ENCODE assay signal across 8 cellular contexts in the genomic region with DNA sequence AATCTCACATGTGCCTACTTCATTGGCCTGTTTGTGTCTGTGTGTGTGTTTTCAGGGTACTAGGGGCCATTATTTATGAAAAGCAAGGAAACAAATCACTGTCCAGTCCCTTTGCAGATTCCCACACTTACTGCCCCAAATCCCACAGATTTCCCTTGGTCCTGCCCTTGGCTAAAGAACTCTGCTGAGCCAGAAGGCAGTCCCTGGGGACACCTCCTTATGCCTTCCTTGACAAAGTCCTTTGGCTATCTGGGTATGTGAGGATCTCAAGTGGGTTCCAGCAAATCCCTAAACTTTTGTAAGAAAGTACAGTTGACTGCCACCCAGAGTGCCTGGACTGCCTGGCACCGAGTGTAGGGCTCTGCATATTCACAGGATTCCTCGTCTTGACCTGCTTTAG.
DNase-seq lines count a peak whose midpoint lies in the region; ATAC-seq and TF ChIP-seq lines count a peak whose summit lies in the region.

No MANE protein-coding gene starts in this region.

- H3K36me3 ChIP-seq in Caco-2 (ENCODE audit: control insufficient read depth, insufficient read depth, low read length): no peaks in the 10 kb centered on the region
- 0 out of 2 replicates have a peak, but pooled peaks cover 6% of the 10 kb centered on the region for H3K36me3 ChIP-seq in SJSA1
- no peaks in the 10 kb centered on the region for H3K36me3 ChIP-seq in prostate gland

- peak overlapping the region; percentile 82 for H3K27ac ChIP-seq in SJSA1
- peak overlapping the region; percentile 30 to 67 for H3K27ac ChIP-seq in prostate gland

- intact Hi-C loops in Caco-2 (cut with micrococcal nuclease; ENCODE audit: unreplicated experiment) (loop anchor here (2.0 to 10.0 kb wide), 2 partner anchors 62 to 546 kb away; no protein-coding TSS in a partner anchor), prostate gland (cut with DNase I) (no loop called here)

- H3K9me3 ChIP-seq in Caco-2 (no peaks in the 10 kb centered on the region), SJSA1 (replicated peaks) (no peaks in the 10 kb centered on the region), prostate gland (no peaks in the 10 kb centered on the region)

- no peak for TF ChIP-seq CTCF in Caco-2 (IDR thresholded peaks at IDR 0.05; ENCODE audit: insufficient read depth in 1 of 2, low read depth in 1 of 2, low read length in 1 of 2, severe bottlenecking in 1 of 2, unreplicated experiment in 1 of 2)
- no peak for TF ChIP-seq CTCF in fibroblast of pulmonary artery (IDR thresholded peaks at IDR 0.05; ENCODE audit: low read length, missing control alignments)
- no peak for TF ChIP-seq CTCF in prostate gland (IDR thresholded peaks at IDR 0.05)

- ATAC-seq in HG02642 (IDR thresholded peaks at IDR 0.05; ENCODE audit: poor library complexity, unreplicated experiment) (no peak), GM21423 (IDR thresholded peaks at IDR 0.05; ENCODE audit: unreplicated experiment) (no peak)

- DNase-seq in Caco-2 (peak in 1 of 2 experiments; percentile 20), SJSA1 (ENCODE audit: low read depth in 1 of 2, low spot score in 2 of 2) (peak in 1 of 2 experiments; percentile 45), fibroblast of pulmonary artery (ENCODE audit: low read depth) (no peak), prostate gland (ENCODE audit: low spot score) (no peak), SIG-M5 (lab: John Stamatoyannopoulos, UW) (no peak)
- DNase-seq in activated CD4-positive, alpha-beta T cell treated with anti-CD3 and anti-CD28 coated beads for 1 hour: no peak

- no peaks in the 10 kb centered on the region for H3K27me3 ChIP-seq in Caco-2 (replicated peaks; ENCODE audit: control insufficient read depth, insufficient read depth, low read length)
- H3K27me3 ChIP-seq in SJSA1 (replicated peaks): no peaks in the 10 kb centered on the region
- H3K27me3 ChIP-seq in prostate gland (replicated peaks; ENCODE audit: insufficient read depth): no peaks in the 10 kb centered on the region

- H3K27me3 Mint-ChIP-seq in Caco-2 (ENCODE audit: insufficient read depth, unreplicated experiment): no peaks in the 10 kb centered on the region

- no peaks in the 10 kb centered on the region for H3K9me3 Mint-ChIP-seq in Caco-2 (ENCODE audit: unreplicated experiment)

- H3K36me3 Mint-ChIP-seq in Caco-2 (ENCODE audit: insufficient read depth, unreplicated experiment): peaks cover 27% of the 10 kb centered on the region

- CTCF ChIA-PET in Caco-2 (lab: Charles Lee): no interaction called here

- POLR2A ChIA-PET in Caco-2 (lab: Charles Lee): interaction anchor here (0.7 kb wide), 1 partner anchor 48 kb away, joined by 13 read pairs; no protein-coding TSS in a partner anchor

- 24% methylated on average over 2 of the region's 2 CpGs for WGBS in prostate gland

- TF ChIP-seq POLR2A in prostate gland (IDR thresholded peaks at IDR 0.05): no peak

- peaks cover 30% of the 10 kb centered on the region for H3K4me1 Mint-ChIP-seq in Caco-2 (ENCODE audit: low read depth, unreplicated experiment)

- peak overlapping the region; percentile 73 for H3K27ac Mint-ChIP-seq in Caco-2 (ENCODE audit: unreplicated experiment)

- peak overlapping the region; percentile 84 for H3K4me3 ChIP-seq in Caco-2 (ENCODE audit: low read depth, low read length)
- H3K4me3 ChIP-seq in SJSA1: peak overlapping the region; percentile 57
- peak overlapping the region; percentile 77 for H3K4me3 ChIP-seq in fibroblast of pulmonary artery (replicated peaks; ENCODE audit: low read depth, low read length)
- peak overlapping the region; percentile 48 to 65 for H3K4me3 ChIP-seq in prostate gland

- BruUV-seq in Caco-2 (replicated peaks; lab: Mats Ljungman, UMichigan): no TSS peak

- H3K4me1 ChIP-seq in Caco-2 (peaks cover 41% of the 10 kb centered on the region; the same call in 1 of the 2 replicates), SJSA1 (replicated peaks) (peaks cover 23% of the 10 kb centered on the region), prostate gland (replicated peaks) (no peaks in the 10 kb centered on the region)

- peak overlapping the region; percentile 94 for H3K4me3 Mint-ChIP-seq in Caco-2 (ENCODE audit: unreplicated experiment)
